ENCODE assay signal across 9 cellular contexts in genomic region chr12:114625294-114625851, GRCh38. TPM values are rescaled to one million over a fixed set of nuclear protein-coding genes. Genes with fewer than 3 reads are reported as not detected.
DNase-seq lines count a peak whose midpoint lies in the region; TF ChIP-seq lines count a peak whose summit lies in the region.
"Had no signal": no experiment of that assay in that cellular context is flagged by ENCODE, and none has a peak within 500 bp of the region (broad histone marks: within the 10 kb centered on the region; RNA-seq: fewer than 3 reads in every experiment).

No MANE protein-coding gene starts in this region.

- H3K9ac ChIP-seq in SK-N-MC (ENCODE audit: insufficient read length), result no peak overlapping the region

- TF ChIP-seq CTCF in HL-60 (IDR thresholded peaks at IDR 0.05; ENCODE audit: insufficient read depth, low read length), result peak; percentile 35
- peak in 50 of 56 donors; percentile 23 to 62 (median 48) for TF ChIP-seq CTCF in dorsolateral prefrontal cortex (IDR thresholded peaks at IDR 0.05 in 54 of 56, conservative IDR thresholded peaks at IDR 0.05 in 2 of 56; ENCODE audit: low read depth in 1 of 56, partially characterized antibody in 56 of 56)

- peak; percentile 1 for DNase-seq in NCI-H2107 treated with DMSO at 0.1 percent for 48 hours (lab: John Stamatoyannopoulos, UW; ENCODE audit: unreplicated experiment)
- DNase-seq in NCI-H2107 (lab: John Stamatoyannopoulos, UW), result no peak
- peak; percentile 5 to 6 for DNase-seq in HL-60 (ENCODE audit: low read depth in 1 of 2, low spot score in 1 of 2)
- peak; percentile 35 for DNase-seq in SK-N-MC (ENCODE audit: low read depth, low spot score)
- no peak for DNase-seq in dorsolateral prefrontal cortex
- peak; percentile 24 for DNase-seq in non-pigmented ciliary epithelial cell (ENCODE audit: low read depth)
- no peak for DNase-seq in NCI-H524 treated with DMSO at 0.1 percent for 48 hours (lab: John Stamatoyannopoulos, UW)
- no peak for DNase-seq in occipital lobe (lab: John Stamatoyannopoulos, UW)

- H3K27me3 ChIP-seq in HL-60 (ENCODE audit: insufficient read depth, poor library complexity, severe bottlenecking) (no peaks in the 10 kb centered on the region), dorsolateral prefrontal cortex (peaks cover 0 to 40% (median 3%) of the 10 kb centered on the region in 45 donors)

- intact Hi-C loops in dorsolateral prefrontal cortex (cut with DNase I), result no loop called here

- no peaks in the 10 kb centered on the region for H3K9me3 ChIP-seq in SK-N-MC (ENCODE audit: low read depth, low read length)

- H3K36me3 ChIP-seq in SK-N-MC (ENCODE audit: insufficient read depth, low read length), result no peaks in the 10 kb centered on the region

- H3K4me3 ChIP-seq in HL-60 (replicated peaks; ENCODE audit: insufficient read depth, low read length), result no peak overlapping the region
- no peak overlapping the region for H3K4me3 ChIP-seq in SK-N-MC
- H3K4me3 ChIP-seq in dorsolateral prefrontal cortex, result no peak overlapping the region

- H3K27ac ChIP-seq in HL-60 (replicated peaks) (no peak overlapping the region), SK-N-MC (no peak overlapping the region), dorsolateral prefrontal cortex (no peak overlapping the region)

RNA-seq across cellular contexts. Expression of gene TBX3, which starts 58.6 kb away (rescaled TPM):
- 10 to 100 TPM in 5 of 120 experiments, 1 to 10 TPM in 115; 1.5 to 20.6 (median 4.4) TPM for total RNA-seq in dorsolateral prefrontal cortex
- 1.2 TPM for total RNA-seq in occipital lobe
- total RNA-seq: CD8-positive, alpha-beta T cell had no signal

Comparison
In these comparisons a context has a peak if more than half of its experiments do, and no peak if none do; other contexts are left out.
1. DNase-seq: peak in NCI-H2107 treated with DMSO at 0.1 percent for 48 hours (single experiment), HL-60 (2 of 2), SK-N-MC (single experiment) and non-pigmented ciliary epithelial cell (single experiment); none in NCI-H2107 (single experiment), dorsolateral prefrontal cortex (0 of 10), NCI-H524 treated with DMSO at 0.1 percent for 48 hours (single experiment) and occipital lobe (single experiment).